In genomic region chr4:182190306-182190705, GRCh38 we compare ENCODE assay signal across 1 cellular context.
TF ChIP-seq lines count a peak whose summit lies in the region.

No MANE protein-coding gene starts in this region.

TF ChIP-seq in GM23338, 12 proteins besides CTCF, POLR2A, EP300 and RAD21:
- TF ChIP-seq EZH2 (IDR thresholded peaks at IDR 0.05; ENCODE audit: low read depth, unreplicated experiment) (no peak), ZNF331 (CRISPR knock-in tag; IDR thresholded peaks at IDR 0.05; ENCODE audit: low read depth) (no peak), ETS1 (IDR thresholded peaks at IDR 0.05) (no peak), JUNB (IDR thresholded peaks at IDR 0.05; ENCODE audit: unreplicated experiment) (no peak), ZNF462 (CRISPR knock-in tag; IDR thresholded peaks at IDR 0.05) (no peak), STAT1 (IDR thresholded peaks at IDR 0.05; ENCODE audit: unreplicated experiment) (no peak), POLR2AphosphoS5 (IDR thresholded peaks at IDR 0.05; ENCODE audit: low read depth) (no peak), NANOG (IDR thresholded peaks at IDR 0.05; ENCODE audit: borderline replicate concordance) (no peak), CREB1 (CRISPR knock-in tag; IDR thresholded peaks at IDR 0.05; ENCODE audit: low read depth) (no peak), EZH2phosphoT487 (IDR thresholded peaks at IDR 0.05; ENCODE audit: unreplicated experiment) (no peak), ZNF114 (CRISPR knock-in tag; IDR thresholded peaks at IDR 0.05) (no peak)
- TF ChIP-seq, protein P1, sequence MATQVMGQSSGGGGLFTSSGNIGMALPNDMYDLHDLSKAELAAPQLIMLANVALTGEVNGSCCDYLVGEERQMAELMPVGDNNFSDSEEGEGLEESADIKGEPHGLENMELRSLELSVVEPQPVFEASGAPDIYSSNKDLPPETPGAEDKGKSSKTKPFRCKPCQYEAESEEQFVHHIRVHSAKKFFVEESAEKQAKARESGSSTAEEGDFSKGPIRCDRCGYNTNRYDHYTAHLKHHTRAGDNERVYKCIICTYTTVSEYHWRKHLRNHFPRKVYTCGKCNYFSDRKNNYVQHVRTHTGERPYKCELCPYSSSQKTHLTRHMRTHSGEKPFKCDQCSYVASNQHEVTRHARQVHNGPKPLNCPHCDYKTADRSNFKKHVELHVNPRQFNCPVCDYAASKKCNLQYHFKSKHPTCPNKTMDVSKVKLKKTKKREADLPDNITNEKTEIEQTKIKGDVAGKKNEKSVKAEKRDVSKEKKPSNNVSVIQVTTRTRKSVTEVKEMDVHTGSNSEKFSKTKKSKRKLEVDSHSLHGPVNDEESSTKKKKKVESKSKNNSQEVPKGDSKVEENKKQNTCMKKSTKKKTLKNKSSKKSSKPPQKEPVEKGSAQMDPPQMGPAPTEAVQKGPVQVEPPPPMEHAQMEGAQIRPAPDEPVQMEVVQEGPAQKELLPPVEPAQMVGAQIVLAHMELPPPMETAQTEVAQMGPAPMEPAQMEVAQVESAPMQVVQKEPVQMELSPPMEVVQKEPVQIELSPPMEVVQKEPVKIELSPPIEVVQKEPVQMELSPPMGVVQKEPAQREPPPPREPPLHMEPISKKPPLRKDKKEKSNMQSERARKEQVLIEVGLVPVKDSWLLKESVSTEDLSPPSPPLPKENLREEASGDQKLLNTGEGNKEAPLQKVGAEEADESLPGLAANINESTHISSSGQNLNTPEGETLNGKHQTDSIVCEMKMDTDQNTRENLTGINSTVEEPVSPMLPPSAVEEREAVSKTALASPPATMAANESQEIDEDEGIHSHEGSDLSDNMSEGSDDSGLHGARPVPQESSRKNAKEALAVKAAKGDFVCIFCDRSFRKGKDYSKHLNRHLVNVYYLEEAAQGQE (IDR thresholded peaks at IDR 0.05; ENCODE audit: unreplicated experiment) = no peak
